13 cellular contexts compared by ENCODE assay signal in genomic region chr21:35525443-35525842, GRCh38.
A peak's percentile ranks its signal among the peaks of the same experiment; 100 is the strongest.
DNase-seq lines count a peak whose midpoint lies in the region; ATAC-seq and TF ChIP-seq lines count a peak whose summit lies in the region.
"Had no signal": no experiment of that assay in that cellular context is flagged by ENCODE, and none has a peak within 500 bp of the region (broad histone marks: within the 10 kb centered on the region; RNA-seq: fewer than 3 reads in every experiment).

No MANE protein-coding gene starts in this region.

- POLR2A ChIA-PET in PC-3 (lab: Charles Lee; ENCODE audit: unreplicated experiment): no interaction called here

- peaks cover 26% of the 10 kb centered on the region for H3K4me1 ChIP-seq in PC-3 (ENCODE audit: insufficient read depth, low read length)
- peaks cover 9% of the 10 kb centered on the region for H3K4me1 ChIP-seq in body of pancreas
- H3K4me1 ChIP-seq: gastrocnemius medialis had no signal

- H3K27ac ChIP-seq in PC-3 (ENCODE audit: low read length): peak overlapping the region; percentile 65
- no peak overlapping the region for H3K27ac ChIP-seq in body of pancreas
- H3K27ac ChIP-seq: gastrocnemius medialis, vagina had no signal

- no peaks in the 10 kb centered on the region for H3K27me3 ChIP-seq in PC-3 (ENCODE audit: low read length)
- H3K27me3 ChIP-seq in body of pancreas: no peaks in the 10 kb centered on the region
- H3K27me3 ChIP-seq: gastrocnemius medialis, vagina had no signal

- peak overlapping the region; percentile 27 for H3K27ac Mint-ChIP-seq in activated naive CD4-positive, alpha-beta T cell treated with anti-CD3 and anti-CD28 coated beads, Interleukin-2, amount 50 U/mL, for 24 hours
- H3K27ac Mint-ChIP-seq in effector memory CD8-positive, alpha-beta T cell: peak overlapping the region; percentile 9 to 11
- peak overlapping the region; percentile 51 for H3K27ac Mint-ChIP-seq in stimulated activated naive B cell treated with anti-CD40 and anti-IgM and Interleukin-4, amounts not matched to agents 10 μg/mL and 1 μg/mL and 100 μg/mL, for 72 hours
- H3K27ac Mint-ChIP-seq: nephron had no signal

- H3K4me3 ChIP-seq in PC-3 (ENCODE audit: low read length) (no peak overlapping the region), body of pancreas (no peak overlapping the region)
- H3K4me3 ChIP-seq: gastrocnemius medialis, vagina had no signal

- peak overlapping the region; percentile 6; the same call in 1 of the 2 replicates for H3K4me2 ChIP-seq in PC-3 (ENCODE audit: low read length)

- intact Hi-C loops in PC-3 (cut with micrococcal nuclease) (no loop called here), body of pancreas (cut with DNase I) (no loop called here)

- H3K4me3 Mint-ChIP-seq in activated naive CD4-positive, alpha-beta T cell treated with anti-CD3 and anti-CD28 coated beads, Interleukin-2, amount 50 U/mL, for 24 hours: no peak overlapping the region
- no peak overlapping the region for H3K4me3 Mint-ChIP-seq in effector memory CD8-positive, alpha-beta T cell
- H3K4me3 Mint-ChIP-seq in stimulated activated naive B cell treated with anti-CD40 and anti-IgM and Interleukin-4, amounts not matched to agents 10 μg/mL and 1 μg/mL and 100 μg/mL, for 72 hours: peak overlapping the region in 1 of 2 donors; percentile 22
- H3K4me3 Mint-ChIP-seq: nephron had no signal

- peak; percentile 73 for ATAC-seq in PC-3
- peak; percentile 59 for ATAC-seq in effector memory CD8-positive, alpha-beta T cell (replicated peaks)
- ATAC-seq in stimulated activated naive B cell treated with anti-CD40 and anti-IgM and Interleukin-4, amounts not matched to agents 10 μg/mL and 1 μg/mL and 100 μg/mL, for 72 hours (replicated peaks): peak; percentile 77 to 78
- no peak for ATAC-seq in body of pancreas
- ATAC-seq: gastrocnemius medialis had no signal

- no TSS peak for BruUV-seq in PC-3 (replicated peaks; lab: Mats Ljungman, UMichigan)

- no peaks in the 10 kb centered on the region for H3K9me2 ChIP-seq in PC-3 (replicated peaks; ENCODE audit: low read length)

- H3K27me3 Mint-ChIP-seq in activated naive CD4-positive, alpha-beta T cell treated with anti-CD3 and anti-CD28 coated beads, Interleukin-2, amount 50 U/mL, for 24 hours: no peaks in the 10 kb centered on the region
- H3K27me3 Mint-ChIP-seq in effector memory CD8-positive, alpha-beta T cell: no peaks in the 10 kb centered on the region
- no peaks in the 10 kb centered on the region for H3K27me3 Mint-ChIP-seq in stimulated activated naive B cell treated with anti-CD40 and anti-IgM and Interleukin-4, amounts not matched to agents 10 μg/mL and 1 μg/mL and 100 μg/mL, for 72 hours

- H3K9me3 ChIP-seq in PC-3 (ENCODE audit: low read length) (no peaks in the 10 kb centered on the region), body of pancreas (no peaks in the 10 kb centered on the region)
- H3K9me3 ChIP-seq: gastrocnemius medialis, vagina had no signal

- no peak overlapping the region for H3K9ac ChIP-seq in PC-3 (ENCODE audit: low read length)

- H4K20me1 ChIP-seq in PC-3 (ENCODE audit: low read length): no peaks in the 10 kb centered on the region

- no peak for DNase-seq in activated naive CD4-positive, alpha-beta T cell treated with anti-CD3 and anti-CD28 coated beads, Interleukin-2, amount 50 U/mL, for 16 hours
- DNase-seq in PC-3 (peak; percentile 81), middle frontal gyrus (ENCODE audit: extremely low spot score, low spot score) (no peak), body of pancreas (no peak)
- no peak for DNase-seq in effector memory CD8-positive, alpha-beta T cell
- no peak for DNase-seq in stimulated activated naive B cell treated with anti-CD40 and anti-IgM and Interleukin-4, amounts not matched to agents 10 μg/mL and 1 μg/mL and 100 μg/mL, for 72 hours
- no peak for DNase-seq in stimulated activated CD8-positive, alpha-beta memory T cell treated with anti-CD3 and anti-CD28 coated beads, Interleukin-4, amount 100 ng/mL, for 48 hours
- DNase-seq: gastrocnemius medialis, kidney, NCI-H2081 treated with DMSO at 0.1 percent for 48 hours had no signal

- H3K36me3 ChIP-seq in PC-3 (ENCODE audit: low read depth, low read length): no peaks in the 10 kb centered on the region
- no peaks in the 10 kb centered on the region for H3K36me3 ChIP-seq in body of pancreas (replicated peaks in 1 of 2; ENCODE audit: insufficient read depth in 1 of 2, low read depth in 2 of 2)
- H3K36me3 ChIP-seq: gastrocnemius medialis, vagina had no signal

- no peak for TF ChIP-seq POLR2A in body of pancreas (IDR thresholded peaks at IDR 0.05)

- no peaks in the 10 kb centered on the region for H3F3A ChIP-seq in PC-3 (ENCODE audit: low read length, unreplicated experiment)

- no peak for TF ChIP-seq CTCF in PC-3 (conservative IDR thresholded peaks at IDR 0.05; ENCODE audit: low read depth, low read length)
- no peak for TF ChIP-seq CTCF in body of pancreas (IDR thresholded peaks at IDR 0.05)

- no peak overlapping the region for H2AFZ ChIP-seq in PC-3 (ENCODE audit: low read length)

- CTCF ChIA-PET in PC-3 (lab: Charles Lee): no interaction called here

- peaks cover 55% of the 10 kb centered on the region for H3K4me1 Mint-ChIP-seq in activated naive CD4-positive, alpha-beta T cell treated with anti-CD3 and anti-CD28 coated beads, Interleukin-2, amount 50 U/mL, for 24 hours
- H3K4me1 Mint-ChIP-seq in effector memory CD8-positive, alpha-beta T cell (ENCODE audit: low read depth in 2 of 2): peaks cover 24 to 25% of the 10 kb centered on the region in 2 donors
- H3K4me1 Mint-ChIP-seq in stimulated activated naive B cell treated with anti-CD40 and anti-IgM and Interleukin-4, amounts not matched to agents 10 μg/mL and 1 μg/mL and 100 μg/mL, for 72 hours: peaks cover 29 to 40% of the 10 kb centered on the region in 2 donors

- WGBS in body of pancreas, 2 donors: 51 to 76% methylated on average over 2 of the region's 2 CpGs

- no peaks in the 10 kb centered on the region for H3K79me2 ChIP-seq in PC-3 (ENCODE audit: low read length)

- H3K9me3 Mint-ChIP-seq in activated naive CD4-positive, alpha-beta T cell treated with anti-CD3 and anti-CD28 coated beads, Interleukin-2, amount 50 U/mL, for 24 hours: no peaks in the 10 kb centered on the region
- no peaks in the 10 kb centered on the region for H3K9me3 Mint-ChIP-seq in effector memory CD8-positive, alpha-beta T cell
- no peaks in the 10 kb centered on the region for H3K9me3 Mint-ChIP-seq in stimulated activated naive B cell treated with anti-CD40 and anti-IgM and Interleukin-4, amounts not matched to agents 10 μg/mL and 1 μg/mL and 100 μg/mL, for 72 hours
- H3K9me3 Mint-ChIP-seq: nephron had no signal

- H3K36me3 Mint-ChIP-seq in activated naive CD4-positive, alpha-beta T cell treated with anti-CD3 and anti-CD28 coated beads, Interleukin-2, amount 50 U/mL, for 24 hours: no peaks in the 10 kb centered on the region
- no peaks in the 10 kb centered on the region for H3K36me3 Mint-ChIP-seq in effector memory CD8-positive, alpha-beta T cell (ENCODE audit: insufficient read depth)
- H3K36me3 Mint-ChIP-seq in stimulated activated naive B cell treated with anti-CD40 and anti-IgM and Interleukin-4, amounts not matched to agents 10 μg/mL and 1 μg/mL and 100 μg/mL, for 72 hours: no peaks in the 10 kb centered on the region
